ENCODE assay signal across 1 cellular context in the genomic region with DNA sequence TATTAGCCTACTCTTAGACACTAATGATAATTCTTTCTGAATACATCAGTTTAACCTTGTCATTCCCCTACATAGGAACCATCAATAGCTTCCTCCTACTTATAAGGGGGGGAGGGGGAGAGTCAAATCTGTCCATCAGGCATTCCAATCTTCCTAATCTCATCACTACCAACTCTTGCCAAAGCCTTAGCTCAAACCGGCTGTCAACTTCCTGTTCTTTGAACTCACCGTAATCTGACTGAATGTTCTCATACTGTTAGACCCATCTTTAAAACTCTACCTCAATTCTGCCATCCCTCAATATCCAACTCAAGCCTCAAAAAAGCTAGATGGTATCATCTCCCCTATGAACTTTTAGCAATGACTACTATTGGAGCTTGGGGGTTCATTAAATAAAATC.
TF ChIP-seq lines count a peak whose summit lies in the region.

No MANE protein-coding gene starts in this region.

TF ChIP-seq in GM23338, 12 proteins besides CTCF, POLR2A, EP300 and RAD21 (continued from another document):
- TF ChIP-seq, protein P1, sequence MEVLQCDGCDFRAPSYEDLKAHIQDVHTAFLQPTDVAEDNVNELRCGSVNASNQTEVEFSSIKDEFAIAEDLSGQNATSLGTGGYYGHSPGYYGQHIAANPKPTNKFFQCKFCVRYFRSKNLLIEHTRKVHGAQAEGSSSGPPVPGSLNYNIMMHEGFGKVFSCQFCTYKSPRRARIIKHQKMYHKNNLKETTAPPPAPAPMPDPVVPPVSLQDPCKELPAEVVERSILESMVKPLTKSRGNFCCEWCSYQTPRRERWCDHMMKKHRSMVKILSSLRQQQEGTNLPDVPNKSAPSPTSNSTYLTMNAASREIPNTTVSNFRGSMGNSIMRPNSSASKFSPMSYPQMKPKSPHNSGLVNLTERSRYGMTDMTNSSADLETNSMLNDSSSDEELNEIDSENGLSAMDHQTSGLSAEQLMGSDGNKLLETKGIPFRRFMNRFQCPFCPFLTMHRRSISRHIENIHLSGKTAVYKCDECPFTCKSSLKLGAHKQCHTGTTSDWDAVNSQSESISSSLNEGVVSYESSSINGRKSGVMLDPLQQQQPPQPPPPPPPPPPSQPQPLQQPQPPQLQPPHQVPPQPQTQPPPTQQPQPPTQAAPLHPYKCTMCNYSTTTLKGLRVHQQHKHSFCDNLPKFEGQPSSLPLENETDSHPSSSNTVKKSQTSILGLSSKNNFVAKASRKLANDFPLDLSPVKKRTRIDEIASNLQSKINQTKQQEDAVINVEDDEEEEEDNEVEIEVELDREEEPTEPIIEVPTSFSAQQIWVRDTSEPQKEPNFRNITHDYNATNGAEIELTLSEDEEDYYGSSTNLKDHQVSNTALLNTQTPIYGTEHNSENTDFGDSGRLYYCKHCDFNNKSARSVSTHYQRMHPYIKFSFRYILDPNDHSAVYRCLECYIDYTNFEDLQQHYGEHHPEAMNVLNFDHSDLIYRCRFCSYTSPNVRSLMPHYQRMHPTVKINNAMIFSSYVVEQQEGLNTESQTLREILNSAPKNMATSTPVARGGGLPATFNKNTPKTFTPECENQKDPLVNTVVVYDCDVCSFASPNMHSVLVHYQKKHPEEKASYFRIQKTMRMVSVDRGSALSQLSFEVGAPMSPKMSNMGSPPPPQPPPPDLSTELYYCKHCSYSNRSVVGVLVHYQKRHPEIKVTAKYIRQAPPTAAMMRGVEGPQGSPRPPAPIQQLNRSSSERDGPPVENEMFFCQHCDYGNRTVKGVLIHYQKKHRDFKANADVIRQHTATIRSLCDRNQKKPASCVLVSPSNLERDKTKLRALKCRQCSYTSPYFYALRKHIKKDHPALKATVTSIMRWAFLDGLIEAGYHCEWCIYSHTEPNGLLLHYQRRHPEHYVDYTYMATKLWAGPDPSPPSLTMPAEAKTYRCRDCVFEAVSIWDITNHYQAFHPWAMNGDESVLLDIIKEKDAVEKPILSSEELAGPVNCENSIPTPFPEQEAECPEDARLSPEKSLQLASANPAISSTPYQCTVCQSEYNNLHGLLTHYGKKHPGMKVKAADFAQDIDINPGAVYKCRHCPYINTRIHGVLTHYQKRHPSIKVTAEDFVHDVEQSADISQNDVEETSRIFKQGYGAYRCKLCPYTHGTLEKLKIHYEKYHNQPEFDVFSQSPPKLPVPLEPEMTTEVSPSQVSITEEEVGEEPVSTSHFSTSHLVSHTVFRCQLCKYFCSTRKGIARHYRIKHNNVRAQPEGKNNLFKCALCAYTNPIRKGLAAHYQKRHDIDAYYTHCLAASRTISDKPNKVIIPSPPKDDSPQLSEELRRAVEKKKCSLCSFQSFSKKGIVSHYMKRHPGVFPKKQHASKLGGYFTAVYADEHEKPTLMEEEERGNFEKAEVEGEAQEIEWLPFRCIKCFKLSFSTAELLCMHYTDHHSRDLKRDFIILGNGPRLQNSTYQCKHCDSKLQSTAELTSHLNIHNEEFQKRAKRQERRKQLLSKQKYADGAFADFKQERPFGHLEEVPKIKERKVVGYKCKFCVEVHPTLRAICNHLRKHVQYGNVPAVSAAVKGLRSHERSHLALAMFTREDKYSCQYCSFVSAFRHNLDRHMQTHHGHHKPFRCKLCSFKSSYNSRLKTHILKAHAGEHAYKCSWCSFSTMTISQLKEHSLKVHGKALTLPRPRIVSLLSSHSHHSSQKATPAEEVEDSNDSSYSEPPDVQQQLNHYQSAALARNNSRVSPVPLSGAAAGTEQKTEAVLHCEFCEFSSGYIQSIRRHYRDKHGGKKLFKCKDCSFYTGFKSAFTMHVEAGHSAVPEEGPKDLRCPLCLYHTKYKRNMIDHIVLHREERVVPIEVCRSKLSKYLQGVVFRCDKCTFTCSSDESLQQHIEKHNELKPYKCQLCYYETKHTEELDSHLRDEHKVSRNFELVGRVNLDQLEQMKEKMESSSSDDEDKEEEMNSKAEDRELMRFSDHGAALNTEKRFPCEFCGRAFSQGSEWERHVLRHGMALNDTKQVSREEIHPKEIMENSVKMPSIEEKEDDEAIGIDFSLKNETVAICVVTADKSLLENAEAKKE (CRISPR knock-in tag; IDR thresholded peaks at IDR 0.05) = no peak
- TF ChIP-seq, protein P2, sequence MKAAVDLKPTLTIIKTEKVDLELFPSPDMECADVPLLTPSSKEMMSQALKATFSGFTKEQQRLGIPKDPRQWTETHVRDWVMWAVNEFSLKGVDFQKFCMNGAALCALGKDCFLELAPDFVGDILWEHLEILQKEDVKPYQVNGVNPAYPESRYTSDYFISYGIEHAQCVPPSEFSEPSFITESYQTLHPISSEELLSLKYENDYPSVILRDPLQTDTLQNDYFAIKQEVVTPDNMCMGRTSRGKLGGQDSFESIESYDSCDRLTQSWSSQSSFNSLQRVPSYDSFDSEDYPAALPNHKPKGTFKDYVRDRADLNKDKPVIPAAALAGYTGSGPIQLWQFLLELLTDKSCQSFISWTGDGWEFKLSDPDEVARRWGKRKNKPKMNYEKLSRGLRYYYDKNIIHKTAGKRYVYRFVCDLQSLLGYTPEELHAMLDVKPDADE (IDR thresholded peaks at IDR 0.05) = no peak
- TF ChIP-seq EZH2phosphoT487 (IDR thresholded peaks at IDR 0.05; ENCODE audit: unreplicated experiment) (no peak), ZNF331 (CRISPR knock-in tag; IDR thresholded peaks at IDR 0.05; ENCODE audit: low read depth) (no peak), CREB1 (CRISPR knock-in tag; IDR thresholded peaks at IDR 0.05; ENCODE audit: low read depth) (no peak), POLR2AphosphoS5 (IDR thresholded peaks at IDR 0.05; ENCODE audit: low read depth) (no peak), JUNB (IDR thresholded peaks at IDR 0.05; ENCODE audit: unreplicated experiment) (no peak), NANOG (IDR thresholded peaks at IDR 0.05; ENCODE audit: borderline replicate concordance) (no peak), EZH2 (IDR thresholded peaks at IDR 0.05; ENCODE audit: low read depth, unreplicated experiment) (no peak), STAT1 (IDR thresholded peaks at IDR 0.05; ENCODE audit: unreplicated experiment) (no peak)
- TF ChIP-seq, protein P3, sequence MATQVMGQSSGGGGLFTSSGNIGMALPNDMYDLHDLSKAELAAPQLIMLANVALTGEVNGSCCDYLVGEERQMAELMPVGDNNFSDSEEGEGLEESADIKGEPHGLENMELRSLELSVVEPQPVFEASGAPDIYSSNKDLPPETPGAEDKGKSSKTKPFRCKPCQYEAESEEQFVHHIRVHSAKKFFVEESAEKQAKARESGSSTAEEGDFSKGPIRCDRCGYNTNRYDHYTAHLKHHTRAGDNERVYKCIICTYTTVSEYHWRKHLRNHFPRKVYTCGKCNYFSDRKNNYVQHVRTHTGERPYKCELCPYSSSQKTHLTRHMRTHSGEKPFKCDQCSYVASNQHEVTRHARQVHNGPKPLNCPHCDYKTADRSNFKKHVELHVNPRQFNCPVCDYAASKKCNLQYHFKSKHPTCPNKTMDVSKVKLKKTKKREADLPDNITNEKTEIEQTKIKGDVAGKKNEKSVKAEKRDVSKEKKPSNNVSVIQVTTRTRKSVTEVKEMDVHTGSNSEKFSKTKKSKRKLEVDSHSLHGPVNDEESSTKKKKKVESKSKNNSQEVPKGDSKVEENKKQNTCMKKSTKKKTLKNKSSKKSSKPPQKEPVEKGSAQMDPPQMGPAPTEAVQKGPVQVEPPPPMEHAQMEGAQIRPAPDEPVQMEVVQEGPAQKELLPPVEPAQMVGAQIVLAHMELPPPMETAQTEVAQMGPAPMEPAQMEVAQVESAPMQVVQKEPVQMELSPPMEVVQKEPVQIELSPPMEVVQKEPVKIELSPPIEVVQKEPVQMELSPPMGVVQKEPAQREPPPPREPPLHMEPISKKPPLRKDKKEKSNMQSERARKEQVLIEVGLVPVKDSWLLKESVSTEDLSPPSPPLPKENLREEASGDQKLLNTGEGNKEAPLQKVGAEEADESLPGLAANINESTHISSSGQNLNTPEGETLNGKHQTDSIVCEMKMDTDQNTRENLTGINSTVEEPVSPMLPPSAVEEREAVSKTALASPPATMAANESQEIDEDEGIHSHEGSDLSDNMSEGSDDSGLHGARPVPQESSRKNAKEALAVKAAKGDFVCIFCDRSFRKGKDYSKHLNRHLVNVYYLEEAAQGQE (IDR thresholded peaks at IDR 0.05; ENCODE audit: unreplicated experiment) = no peak
